Comparison of ENCODE assay signal across 12 cellular contexts in the genomic region with DNA sequence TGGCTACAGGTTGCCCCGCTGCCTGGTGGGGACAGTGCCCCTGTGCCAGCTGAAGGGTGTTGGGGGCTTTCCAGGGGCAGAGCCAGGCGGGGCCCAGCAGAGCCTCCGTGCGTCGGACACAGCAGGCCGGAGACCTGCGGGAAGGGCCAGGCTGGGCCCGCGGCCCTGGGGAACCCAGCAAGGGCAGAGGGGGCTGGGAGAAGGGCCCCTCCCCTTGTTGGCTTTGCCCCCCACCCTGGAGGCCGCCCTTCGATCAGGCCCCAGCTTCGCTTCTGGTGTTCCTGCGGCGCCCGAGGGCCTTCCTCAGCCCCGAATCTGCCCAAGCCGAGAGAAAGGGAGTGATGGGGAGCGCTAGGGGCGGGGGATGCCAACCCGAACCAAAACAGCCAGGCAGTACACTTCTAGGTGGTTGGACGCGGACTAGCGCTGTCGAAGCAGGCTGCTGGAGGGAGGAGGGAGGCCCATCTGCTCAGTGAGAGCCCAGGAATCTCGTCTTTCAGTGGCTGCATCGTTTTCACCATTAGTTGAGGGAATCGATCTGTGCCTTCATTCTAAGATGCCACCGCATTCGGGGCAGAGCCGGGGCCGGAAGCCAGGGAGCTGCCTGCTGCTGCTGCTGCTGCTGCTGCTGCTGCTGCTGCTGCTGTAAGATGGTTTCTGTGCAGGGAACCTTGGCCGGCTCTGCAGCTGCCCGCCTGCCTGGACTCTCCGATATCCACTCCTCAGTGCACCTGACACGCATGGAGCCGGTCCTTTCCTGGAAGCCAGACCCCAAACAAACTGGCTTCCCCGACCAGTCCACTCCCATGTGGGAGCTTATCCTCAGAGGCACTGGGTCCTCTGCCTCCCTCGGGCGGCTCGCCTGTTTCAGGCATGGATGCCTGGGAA. TPM values are rescaled to one million over a fixed set of nuclear protein-coding genes. Genes with fewer than 3 reads are reported as not detected.
A peak's percentile ranks its signal among the peaks of the same experiment; 100 is the strongest.
DNase-seq lines count a peak whose midpoint lies in the region; ATAC-seq and TF ChIP-seq lines count a peak whose summit lies in the region.
"Had no signal": no experiment of that assay in that cellular context is flagged by ENCODE, and none has a peak within 500 bp of the region (broad histone marks: within the 10 kb centered on the region; RNA-seq: fewer than 3 reads in every experiment).

No MANE protein-coding gene starts in this region.

- peaks cover 32% of the 10 kb centered on the region for H3F3A ChIP-seq in neural progenitor cell (ENCODE audit: low read depth)

- H3K27me3 ChIP-seq in neural progenitor cell (peaks cover 52% of the 10 kb centered on the region), right atrium auricular region (peaks cover 0 to 6% of the 10 kb centered on the region in 2 donors)

- H3K27me3 Mint-ChIP-seq in neural progenitor cell (ENCODE audit: insufficient read depth, low read depth) = peaks cover 65% of the 10 kb centered on the region

- peaks cover 19% of the 10 kb centered on the region for H3K79me2 ChIP-seq in neural progenitor cell (ENCODE audit: low read depth)

- H3K36me3 ChIP-seq in neural progenitor cell (no peaks in the 10 kb centered on the region), right atrium auricular region (no peaks in the 10 kb centered on the region)
- H3K36me3 ChIP-seq: thoracic aorta had no signal

- H3K4me1 Mint-ChIP-seq in neural progenitor cell = peaks cover 12% of the 10 kb centered on the region

- H3K4me1 ChIP-seq in neural progenitor cell (peaks cover 8% of the 10 kb centered on the region), right atrium auricular region (peaks cover 0 to 11% of the 10 kb centered on the region in 2 donors)

- H3K27ac Mint-ChIP-seq in neural progenitor cell = no peak overlapping the region

- no peak overlapping the region for H3K9ac ChIP-seq in neural progenitor cell

- H3K27ac ChIP-seq in neural progenitor cell = no peak overlapping the region
- H3K27ac ChIP-seq in right atrium auricular region = no peak overlapping the region
- H3K27ac ChIP-seq: thoracic aorta had no signal

- no peaks in the 10 kb centered on the region for H3K9me3 Mint-ChIP-seq in neural progenitor cell

- H3K4me2 ChIP-seq in neural progenitor cell = peak overlapping the region; percentile 96

- DNase-seq in NCI-H146 (lab: John Stamatoyannopoulos, UW) (peak; percentile 16), NCI-H146 treated with DMSO at 0.1 percent for 48 hours (lab: John Stamatoyannopoulos, UW; ENCODE audit: unreplicated experiment) (no peak), NCI-H1417 treated with DMSO at 0.1 percent for 48 hours (lab: John Stamatoyannopoulos, UW) (peak; percentile 19), cerebellar cortex (ENCODE audit: low spot score) (peak; percentile 68), neural progenitor cell (ENCODE audit: low spot score) (peak; percentile 72), dedifferentiated amniotic fluid mesenchymal stem cell (ENCODE audit: extremely low spot score) (no peak), right atrium auricular region (ENCODE audit: low spot score) (no peak)
- DNase-seq: ACHN; activated CD4-positive, alpha-beta T cell treated with anti-CD3 and anti-CD28 coated beads for 4 hours; stimulated activated CD4-positive, alpha-beta T cell treated with anti-CD3 and anti-CD28 coated beads, Interleukin-2, amount 100 ng/mL, for 48 hours had no signal

- H3K36me3 Mint-ChIP-seq in neural progenitor cell = no peaks in the 10 kb centered on the region

- ATAC-seq in HG02759 (IDR thresholded peaks at IDR 0.05; ENCODE audit: unreplicated experiment) = no peak

- H3K4me3 ChIP-seq in neural progenitor cell = peak overlapping the region; percentile 100
- H3K4me3 ChIP-seq in right atrium auricular region = no peak overlapping the region

- TF ChIP-seq CTCF in neural progenitor cell (IDR thresholded peaks at IDR 0.05) (no peak), right atrium auricular region (IDR thresholded peaks at IDR 0.05) (no peak)

- no peaks in the 10 kb centered on the region for H3K9me3 ChIP-seq in neural progenitor cell (ENCODE audit: low read depth)
- H3K9me3 ChIP-seq in right atrium auricular region = no peaks in the 10 kb centered on the region
- H3K9me3 ChIP-seq: thoracic aorta had no signal

- no peak overlapping the region for H2AFZ ChIP-seq in neural progenitor cell (replicated peaks)

- peak overlapping the region; percentile 89 for H3K4me3 Mint-ChIP-seq in neural progenitor cell

- H4K20me1 ChIP-seq in neural progenitor cell (ENCODE audit: low read depth) = peaks cover 61% of the 10 kb centered on the region

RNA-seq across cellular contexts. Expression of gene JPH3, which starts 1.6 kb away (rescaled TPM):
- total RNA-seq in neural progenitor cell (ENCODE audit: low replicate concordance) = 7.1 and 19.4 TPM in 2 replicates
- under 1 TPM; 0.08 to 0.11 TPM for total RNA-seq in right atrium auricular region
- total RNA-seq: thoracic aorta had no signal

Comparison
In these comparisons a context has a peak if more than half of its experiments do, and no peak if none do; other contexts are left out.
1. DNase-seq: peak in NCI-H146 (single experiment), NCI-H1417 treated with DMSO at 0.1 percent for 48 hours (single experiment), cerebellar cortex (single experiment) and neural progenitor cell (single experiment); none in NCI-H146 treated with DMSO at 0.1 percent for 48 hours (single experiment), dedifferentiated amniotic fluid mesenchymal stem cell (single experiment) and right atrium auricular region (single experiment).